ENCODE assay signal across 2 cellular contexts in the genomic region with DNA sequence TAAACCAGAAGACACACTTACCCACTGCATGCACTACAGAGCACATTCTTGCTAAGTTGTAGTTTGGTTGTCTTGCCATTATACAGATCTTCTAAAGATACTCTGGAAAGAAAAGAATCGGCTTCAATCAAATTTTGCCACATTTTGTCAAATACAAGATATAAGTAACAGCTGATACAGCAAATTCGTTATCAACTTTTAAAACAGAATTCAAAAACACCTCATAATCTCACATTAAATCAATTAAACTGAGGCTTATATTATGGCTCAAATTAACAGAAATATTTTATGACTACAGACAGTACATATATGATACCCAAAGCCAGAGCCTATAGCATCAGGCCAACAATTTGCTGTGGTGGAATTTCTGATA.
TF ChIP-seq lines count a peak whose summit lies in the region.

No MANE protein-coding gene starts in this region.

TF ChIP-seq in A549, 52 proteins besides CTCF, POLR2A, EP300 and RAD21:
- no peak for TF ChIP-seq ELK1 (IDR thresholded peaks at IDR 0.05; ENCODE audit: low read depth, low read length)
- TF ChIP-seq MAFK (IDR thresholded peaks at IDR 0.05; ENCODE audit: partially characterized antibody) = peak; percentile 85
- no peak for TF ChIP-seq HDAC2 (IDR thresholded peaks at IDR 0.05)
TF ChIP-seq in A549: peak in this region for 1.

TF ChIP-seq in IMR-90, 13 proteins besides CTCF, POLR2A, EP300 and RAD21:
- TF ChIP-seq MAFK (IDR thresholded peaks at IDR 0.05; ENCODE audit: low read depth, low read length) = peak; percentile 78
- TF ChIP-seq USF2 (IDR thresholded peaks at IDR 0.05; ENCODE audit: low read depth, low read length) = no peak
- no peak for TF ChIP-seq BHLHE40 (IDR thresholded peaks at IDR 0.05; ENCODE audit: low read depth, low read length)
TF ChIP-seq in IMR-90: peak in this region for 1.
